Comparison of ENCODE assay signal across 15 cellular contexts in the genomic region with DNA sequence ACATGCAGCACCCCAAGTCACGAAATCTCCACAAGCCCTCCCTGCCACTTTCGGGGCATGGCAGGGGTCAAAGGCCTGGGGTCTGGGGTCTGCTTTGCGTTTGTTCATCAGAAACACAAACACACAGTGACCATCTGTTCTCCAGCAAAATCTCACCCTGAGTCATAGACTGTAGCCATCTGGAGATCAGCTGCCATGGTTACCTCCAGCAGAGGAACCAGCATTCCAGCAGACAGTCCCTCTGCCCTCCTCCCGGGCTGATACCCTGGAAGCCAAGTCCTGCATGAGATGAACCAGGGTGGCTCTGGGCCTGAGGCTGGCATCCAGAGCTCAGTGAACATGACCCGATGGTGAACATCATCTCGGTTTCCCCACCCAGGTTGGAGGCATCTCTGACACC. TPM values are rescaled to one million over a fixed set of nuclear protein-coding genes. Genes with fewer than 3 reads are reported as not detected.
"Had no signal": no experiment of that assay in that cellular context is flagged by ENCODE, and none has a peak within 500 bp of the region (broad histone marks: within the 10 kb centered on the region; RNA-seq: fewer than 3 reads in every experiment).

No MANE protein-coding gene starts in this region.

RNA-seq across cellular contexts. Expression of a gene that starts 4.6 kb away (rescaled TPM):
- total RNA-seq: kidney, kidney epithelial cell, lung microvascular endothelial cell, mammary epithelial cell, mesothelial cell of epicardium, mucosa of gallbladder had no signal
- polyA plus RNA-seq: keratinocyte; mammary epithelial cell; naive thymus-derived CD4-positive, alpha-beta T cell had no signal

RNA-seq across cellular contexts. Expression of a gene that starts 14.2 kb away (rescaled TPM):
- total RNA-seq: kidney epithelial cell; left ventricle myocardium inferior; lower leg skin; lung microvascular endothelial cell; mammary epithelial cell; mesothelial cell of epicardium; mucosa of gallbladder; naive thymus-derived CD4-positive, alpha-beta T cell had no signal
- polyA plus RNA-seq: immature natural killer cell; keratinocyte; mammary epithelial cell; naive thymus-derived CD4-positive, alpha-beta T cell had no signal

RNA-seq across cellular contexts. Expression of a gene that starts 23.4 kb away (rescaled TPM):
- total RNA-seq: kidney epithelial cell, left colon, left lobe of liver, left ventricle myocardium superior, lung, lung microvascular endothelial cell, mammary epithelial cell, mesothelial cell of epicardium had no signal
- polyA plus RNA-seq: immature natural killer cell; keratinocyte; mammary epithelial cell; naive thymus-derived CD4-positive, alpha-beta T cell had no signal
